25 cellular contexts compared by ENCODE assay signal in genomic region chr12:116563262-116563661, GRCh38. TPM values are rescaled to one million over a fixed set of nuclear protein-coding genes. Genes with fewer than 3 reads are reported as not detected.
DNase-seq lines count a peak whose midpoint lies in the region; ATAC-seq and TF ChIP-seq lines count a peak whose summit lies in the region.
"Had no signal": no experiment of that assay in that cellular context is flagged by ENCODE, and none has a peak within 500 bp of the region (broad histone marks: within the 10 kb centered on the region; RNA-seq: fewer than 3 reads in every experiment).

No MANE protein-coding gene starts in this region.

- H3K9me3 ChIP-seq in BLaER1 treated with 17β-estradiol and CSF1 and Interleukin-3, amounts not matched to agents 10 nM and 100 nM (replicated peaks in 1 of 11) = peaks cover 33 to 46% (median 41%) of the 10 kb centered on the region in 11 experiments
- peaks cover 36% of the 10 kb centered on the region for H3K9me3 ChIP-seq in endodermal cell (ENCODE audit: control insufficient read depth, low read length)
- no peaks in the 10 kb centered on the region for H3K9me3 ChIP-seq in thyroid gland

- no peaks in the 10 kb centered on the region for H4K20me1 ChIP-seq in BLaER1 treated with 17β-estradiol and CSF1 and Interleukin-3, amounts not matched to agents 10 nM and 100 nM

- TF ChIP-seq POLR2A in thyroid gland (IDR thresholded peaks at IDR 0.05) = no peak

- H3K27ac ChIP-seq in BLaER1 treated with 17β-estradiol and CSF1 and Interleukin-3, amounts not matched to agents 10 nM and 100 nM = peak overlapping the region in 6 of 11 experiments; percentile 97 to 100 (median 99); a peak in 4 of 22 replicates
- H3K27ac ChIP-seq in endodermal cell (ENCODE audit: low read depth, low read length) = no peak overlapping the region
- H3K27ac ChIP-seq in thyroid gland = no peak overlapping the region
- H3K27ac ChIP-seq: RWPE1 had no signal

- no peak overlapping the region for H3K4me3 Mint-ChIP-seq in endodermal cell
- H3K4me3 Mint-ChIP-seq: CD4-positive, CD25-positive, alpha-beta regulatory T cell had no signal

- peaks cover 2% of the 10 kb centered on the region for H3K27me3 Mint-ChIP-seq in endodermal cell (ENCODE audit: insufficient read depth)
- H3K27me3 Mint-ChIP-seq: IgD-negative memory B cell had no signal

- TF ChIP-seq CTCF in endodermal cell (conservative IDR thresholded peaks at IDR 0.05) (no peak), thyroid gland (IDR thresholded peaks at IDR 0.05) (no peak)

- DNase-seq in SIG-M5 treated with dmso at 0.1 percent for 504 hours (lab: John Stamatoyannopoulos, UW; ENCODE audit: unreplicated experiment) = peak; percentile 31
- DNase-seq in SIG-M5 (lab: John Stamatoyannopoulos, UW) = no peak
- peak; percentile 16 for DNase-seq in MV-4-11 (lab: John Stamatoyannopoulos, UW)
- DNase-seq in endodermal cell = no peak
- DNase-seq in thyroid gland = no peak
- DNase-seq: 8988T; CD4-positive, CD25-positive, alpha-beta regulatory T cell; DMS153; DND-41; GOT3; NCI-H1105 treated with DMSO at 0.1 percent for 48 hours; NCI-H2029; NCI-H446; NCI-H524 treated with DMSO at 0.1 percent for 48 hours; NCI-H82; NK-92 treated with Interleukin-12 subunit alpha and Interleukin-12 subunit beta, amount 100 ng/mL, for 24 hours; SHP77 treated with DMSO at 0.1 percent for 48 hours; SK-N-SH; SW 1271 had no signal

- no peak overlapping the region for H3K27ac Mint-ChIP-seq in endodermal cell
- H3K27ac Mint-ChIP-seq: CD4-positive, CD25-positive, alpha-beta regulatory T cell had no signal

- peaks cover 39% of the 10 kb centered on the region for H3K9me3 Mint-ChIP-seq in endodermal cell

- H3K9ac ChIP-seq in BLaER1 treated with 17β-estradiol and CSF1 and Interleukin-3, amounts not matched to agents 10 nM and 100 nM = no peak overlapping the region
- no peak overlapping the region for H3K9ac ChIP-seq in endodermal cell (ENCODE audit: extremely low read depth, low read length, poor library complexity, severe bottlenecking)
- H3K9ac ChIP-seq: SK-N-SH had no signal

- peaks cover 29 to 33% (median 32%) of the 10 kb centered on the region in 10 experiments for H3K4me1 ChIP-seq in BLaER1 treated with 17β-estradiol and CSF1 and Interleukin-3, amounts not matched to agents 10 nM and 100 nM
- H3K4me1 ChIP-seq in endodermal cell (ENCODE audit: control insufficient read depth, insufficient read depth, low read length) (no peaks in the 10 kb centered on the region), thyroid gland (peaks cover 8 to 9% of the 10 kb centered on the region in 2 donors)

- no peak for ATAC-seq in GM21515 (IDR thresholded peaks at IDR 0.05; ENCODE audit: unreplicated experiment)
- ATAC-seq: Panc1 had no signal

- no peak overlapping the region for H3K4me3 ChIP-seq in BLaER1 treated with 17β-estradiol and CSF1 and Interleukin-3, amounts not matched to agents 10 nM and 100 nM
- H3K4me3 ChIP-seq in endodermal cell (ENCODE audit: low read length) (peak overlapping the region; percentile 65), thyroid gland (replicated peaks in 1 of 3) (no peak overlapping the region)
- H3K4me3 ChIP-seq: HAP-1 had no signal

- no peaks in the 10 kb centered on the region for H3K27me3 ChIP-seq in BLaER1 treated with 17β-estradiol and CSF1 and Interleukin-3, amounts not matched to agents 10 nM and 100 nM
- H3K27me3 ChIP-seq in endodermal cell (ENCODE audit: control insufficient read depth, insufficient read depth, low read length, poor library complexity, severe bottlenecking) (no peaks in the 10 kb centered on the region), thyroid gland (no peaks in the 10 kb centered on the region)

- H3K4me1 Mint-ChIP-seq in endodermal cell = peaks cover 14% of the 10 kb centered on the region

- intact Hi-C loops in thyroid gland (cut with DNase I) = no loop called here

- peaks cover 0 to 20% (median 4%) of the 10 kb centered on the region in 11 experiments; a peak in 5 of 22 replicates for H3K36me3 ChIP-seq in BLaER1 treated with 17β-estradiol and CSF1 and Interleukin-3, amounts not matched to agents 10 nM and 100 nM
- no peaks in the 10 kb centered on the region for H3K36me3 ChIP-seq in endodermal cell (ENCODE audit: control insufficient read depth, insufficient read depth, low read length)
- H3K36me3 ChIP-seq in thyroid gland = no peaks in the 10 kb centered on the region
- H3K36me3 ChIP-seq: HAP-1 had no signal

- H3K36me3 Mint-ChIP-seq in endodermal cell (ENCODE audit: low read depth) = no peaks in the 10 kb centered on the region

- no peak overlapping the region for H3K4me2 ChIP-seq in BLaER1 treated with 17β-estradiol and CSF1 and Interleukin-3, amounts not matched to agents 10 nM and 100 nM
- H3K4me2 ChIP-seq: SK-N-SH had no signal

- WGBS in endodermal cell (ENCODE audit: insufficient coverage in 1 of 2, insufficient read length in 1 of 2), 2 experiments = 100% methylated on average over 1 of the region's 1 CpG; no CpG with 5 or more reads in 1 of the 2 experiments
- 97 to 100% methylated on average over 1 of the region's 1 CpG for WGBS in thyroid gland, 2 donors

RNA-seq across cellular contexts. Expression of gene MAP1LC3B2, which starts 4.1 kb away (rescaled TPM):
- total RNA-seq in endodermal cell (1 to 10 TPM in 1 of 2 donors, under 1 TPM in 1; 0.80 to 1.4 TPM), thyroid gland (1 to 10 TPM in 1 of 4 donors, not detected in 3; 1.6 TPM)
- polyA plus RNA-seq in endodermal cell (2013, experiment 1 of 2) = 3.7 TPM
- 3.5 TPM for polyA plus RNA-seq in endodermal cell (2013, experiment 2 of 2)

Comparison
In these comparisons a context has a peak if more than half of its experiments do, and no peak if none do; other contexts are left out.
1. DNase-seq: peak in SIG-M5 treated with dmso at 0.1 percent for 504 hours (single experiment) and MV-4-11 (single experiment); none in SIG-M5 (single experiment), endodermal cell (single experiment) and thyroid gland (0 of 2).
2. H3K27ac ChIP-seq: peak in BLaER1 treated with 17β-estradiol and CSF1 and Interleukin-3, amounts not matched to agents 10 nM and 100 nM (6 of 11); none in endodermal cell (single experiment) and thyroid gland (0 of 3).